Comparison of ENCODE assay signal across 1 cellular context in genomic region chr19:29528350-29528945, GRCh38.
TF ChIP-seq lines count a peak whose summit lies in the region.

No MANE protein-coding gene starts in this region.

TF ChIP-seq in HepG2, 621 proteins besides CTCF, POLR2A, EP300 and RAD21 (continued from another document and continues in another):
- TF ChIP-seq FOXP4 (CRISPR knock-in tag; IDR thresholded peaks at IDR 0.05) (no peak), NR2F1 (CRISPR knock-in tag; IDR thresholded peaks at IDR 0.05) (no peak), ZNF879 (CRISPR knock-in tag; IDR thresholded peaks at IDR 0.05) (no peak), ETS1 (CRISPR knock-in tag; IDR thresholded peaks at IDR 0.05) (no peak), POLR2G (IDR thresholded peaks at IDR 0.05; ENCODE audit: low read depth, low read length) (no peak), EHMT2 (IDR thresholded peaks at IDR 0.05; ENCODE audit: borderline replicate concordance, low read depth, low read length) (no peak), KDM5B (CRISPR knock-in tag; IDR thresholded peaks at IDR 0.05; ENCODE audit: borderline replicate concordance) (no peak), KMT2B (CRISPR knock-in tag; IDR thresholded peaks at IDR 0.05) (no peak), MAFF (IDR thresholded peaks at IDR 0.05; ENCODE audit: low read depth, low read length) (no peak), ZBTB1 (CRISPR knock-in tag; IDR thresholded peaks at IDR 0.05; ENCODE audit: borderline replicate concordance) (no peak), SKIL (CRISPR knock-in tag; IDR thresholded peaks at IDR 0.05; ENCODE audit: borderline replicate concordance) (no peak), RERE (CRISPR knock-in tag; IDR thresholded peaks at IDR 0.05; ENCODE audit: low read depth) (no peak), ARID5B (CRISPR knock-in tag; IDR thresholded peaks at IDR 0.05) (peak; percentile 30; the same call in 1 of the 2 replicates), UBTF (CRISPR knock-in tag; IDR thresholded peaks at IDR 0.05) (peak; percentile 30; the same call in 1 of the 2 replicates), RARG (CRISPR knock-in tag; IDR thresholded peaks at IDR 0.05; ENCODE audit: low read depth) (no peak), ZNF205 (CRISPR knock-in tag; IDR thresholded peaks at IDR 0.05) (no peak), THAP8 (CRISPR knock-in tag; IDR thresholded peaks at IDR 0.05; ENCODE audit: borderline replicate concordance) (no peak), ZNF329 (CRISPR knock-in tag; IDR thresholded peaks at IDR 0.05; ENCODE audit: low read depth) (no peak), TAF15 (IDR thresholded peaks at IDR 0.05; ENCODE audit: low read depth, low read length, poor library complexity, severe bottlenecking) (no peak), HNRNPLL (IDR thresholded peaks at IDR 0.05; ENCODE audit: low read depth, low read length, poor library complexity, severe bottlenecking) (peak; percentile 91), YY1 (IDR thresholded peaks at IDR 0.05; ENCODE audit: insufficient read depth, insufficient replicate concordance, low read depth, low read length) (no peak), HNF4G (IDR thresholded peaks at IDR 0.05; ENCODE audit: borderline replicate concordance, low read depth, low read length) (no peak), HNF4G (CRISPR knock-in tag; IDR thresholded peaks at IDR 0.05; ENCODE audit: borderline replicate concordance, low read depth) (no peak), BRCA1 (CRISPR knock-in tag; IDR thresholded peaks at IDR 0.05) (no peak), KAT2B (IDR thresholded peaks at IDR 0.05; ENCODE audit: borderline replicate concordance, low read depth, low read length) (no peak), MIER2 (CRISPR knock-in tag; IDR thresholded peaks at IDR 0.05) (no peak), ZNF646 (CRISPR knock-in tag; IDR thresholded peaks at IDR 0.05) (no peak), DNMT3B (CRISPR knock-in tag; conservative IDR thresholded peaks at IDR 0.05) (no peak)
